ENCODE assay signal across 24 cellular contexts in the genomic region with DNA sequence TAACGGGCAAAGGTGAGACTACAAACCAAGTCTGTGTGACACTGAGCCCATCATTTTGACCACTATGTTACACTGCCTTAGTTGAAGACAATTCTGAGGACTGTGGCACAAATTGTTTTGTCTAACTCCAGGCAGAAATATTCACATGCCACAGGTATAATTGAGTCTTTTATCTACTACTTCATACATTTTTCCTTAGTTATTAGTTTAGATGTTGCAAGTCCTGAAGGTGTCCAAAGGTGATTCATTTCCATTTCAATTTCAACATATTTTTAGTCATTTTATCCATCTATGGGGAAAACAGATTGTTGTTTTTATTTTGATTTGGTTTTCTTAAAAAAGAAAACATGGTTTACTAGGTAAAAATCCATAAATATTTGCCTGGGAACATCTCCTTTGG.
"Had no signal": no experiment of that assay in that cellular context is flagged by ENCODE, and none has a peak within 500 bp of the region (broad histone marks: within the 10 kb centered on the region; RNA-seq: fewer than 3 reads in every experiment).

No MANE protein-coding gene starts in this region.

- H3K36me3 ChIP-seq: stomach, suprapubic skin, thoracic aorta, thyroid gland, tibial artery, tibial nerve, transverse colon, upper lobe of left lung, upper lobe of right lung, uterus, vagina had no signal

- H3K4me1 ChIP-seq: stomach, suprapubic skin, testis, thyroid gland, tibial artery, tibial nerve, transverse colon, upper lobe of left lung, upper lobe of right lung, uterus, vagina had no signal

- FAIRE-seq: urothelium cell line had no signal

- H3K9me3 ChIP-seq: suprapubic skin, testis, thoracic aorta, thyroid gland, tibial artery, tibial nerve, transverse colon, upper lobe of left lung, upper lobe of right lung, uterus, vagina had no signal

- H3K27me3 ChIP-seq: stomach, suprapubic skin, testis, thyroid gland, tibial artery, tibial nerve, transverse colon, upper lobe of left lung, upper lobe of right lung, uterus, vagina had no signal

- H3K27ac ChIP-seq: stomach, suprapubic skin, testis, thoracic aorta, thyroid gland, tibial artery, tibial nerve, transverse colon, upper lobe of left lung, upper lobe of right lung, uterus, vagina had no signal

- DNase-seq: stimulated activated CD4-positive, alpha-beta T cell treated with anti-CD3 and anti-CD28 coated beads, Interleukin-2, amount 100 ng/mL, for 48 hours; stimulated activated CD4-positive, alpha-beta T cell treated with anti-CD3 and anti-CD28 coated beads, Interleukin-4, amount 100 ng/mL, for 1 hour; stimulated activated CD4-positive, alpha-beta T cell treated with anti-CD3 and anti-CD28 coated beads, Interleukin-4, amount 100 ng/mL, for 24 hours; stimulated activated CD4-positive, alpha-beta T cell treated with anti-CD3 and anti-CD28 coated beads, Interleukin-4, amount 100 ng/mL, for 4 hours; stimulated activated CD8-positive, alpha-beta memory T cell treated with anti-CD3 and anti-CD28 coated beads, Interleukin-4, amount 100 ng/mL, for 48 hours; stimulated activated naive B cell treated with anti-CD40 and anti-IgM and Interleukin-4, amounts not matched to agents 10 μg/mL and 1 μg/mL and 100 μg/mL, for 72 hours; stimulated activated naive CD4-positive, alpha-beta T cell; stimulated activated naive CD4-positive, alpha-beta T cell treated with Interleukin-2 at 50 U/mL for 16 hours; stimulated activated naive CD8-positive, alpha-beta T cell treated with anti-CD3 and anti-CD28 coated beads, Interleukin-15, amount 100 ng/mL, for 72 hours; stimulated activated naive CD8-positive, alpha-beta T cell treated with anti-CD3 and anti-CD28 coated beads, Interleukin-15, Interleukin-2, amounts not matched to agents 100 U/mL and 50 U/mL, for 24 hours; stomach; substantia nigra; testis; thyroid gland; tibial artery; transverse colon; upper lobe of left lung; upper lobe of right lung; uterus had no signal

- H3K4me3 ChIP-seq: stomach, suprapubic skin, testis, thoracic aorta, thyroid gland, tibial artery, tibial nerve, transverse colon, upper lobe of left lung, upper lobe of right lung, uterus, vagina had no signal
